In genomic region chr7:31084226-31084625, GRCh38 we compare ENCODE assay signal across 15 cellular contexts. TPM values are rescaled to one million over a fixed set of nuclear protein-coding genes. Genes with fewer than 3 reads are reported as not detected.
A peak's percentile ranks its signal among the peaks of the same experiment; 100 is the strongest.
DNase-seq lines count a peak whose midpoint lies in the region; ATAC-seq, FAIRE-seq and TF ChIP-seq lines count a peak whose summit lies in the region.
"Had no signal": no experiment of that assay in that cellular context is flagged by ENCODE, and none has a peak within 500 bp of the region (broad histone marks: within the 10 kb centered on the region; RNA-seq: fewer than 3 reads in every experiment).

No MANE protein-coding gene starts in this region.

- no peaks in the 10 kb centered on the region for H3K4me1 ChIP-seq in kidney (ENCODE audit: control insufficient read depth in 1 of 2, insufficient read depth in 1 of 2, low read depth in 1 of 2, low read length in 2 of 2)
- no peaks in the 10 kb centered on the region for H3K4me1 ChIP-seq in upper lobe of right lung
- H3K4me1 ChIP-seq in breast epithelium = no peaks in the 10 kb centered on the region
- H3K4me1 ChIP-seq in suprapubic skin = peaks cover 8% of the 10 kb centered on the region

- H3K9ac ChIP-seq in kidney (ENCODE audit: low read length in 2 of 2) = no peak overlapping the region
- H3K9ac ChIP-seq: BLaER1 had no signal

- H3K27ac ChIP-seq in kidney (ENCODE audit: low read depth in 2 of 2, low read length in 2 of 2) (no peak overlapping the region), upper lobe of right lung (no peak overlapping the region), breast epithelium (no peak overlapping the region), suprapubic skin (no peak overlapping the region)
- H3K27ac ChIP-seq: BLaER1 had no signal

- H3K4me3 ChIP-seq in kidney (ENCODE audit: low read length in 2 of 2) = no peak overlapping the region
- no peak overlapping the region for H3K4me3 ChIP-seq in upper lobe of right lung
- no peak overlapping the region for H3K4me3 ChIP-seq in breast epithelium
- H3K4me3 ChIP-seq in suprapubic skin = no peak overlapping the region
- H3K4me3 ChIP-seq: BLaER1 had no signal

- ATAC-seq in upper lobe of right lung (no peak), T-helper 17 cell (no peak)

- no peaks in the 10 kb centered on the region for H3K27me3 ChIP-seq in upper lobe of right lung
- H3K27me3 ChIP-seq in breast epithelium = no peaks in the 10 kb centered on the region
- peaks cover 3% of the 10 kb centered on the region for H3K27me3 ChIP-seq in suprapubic skin
- H3K27me3 ChIP-seq: BLaER1 had no signal

- no peaks in the 10 kb centered on the region for H3K36me3 Mint-ChIP-seq in T-helper 17 cell (ENCODE audit: low read depth)
- H3K36me3 Mint-ChIP-seq: CD8-positive, alpha-beta memory T cell; IgD-negative memory B cell had no signal

- peaks cover 48% of the 10 kb centered on the region for H3K27me3 Mint-ChIP-seq in T-helper 17 cell

- DNase-seq in COR-L47 (lab: John Stamatoyannopoulos, UW) (peak; percentile 15), cerebellar cortex (ENCODE audit: low spot score) (peak; percentile 82), kidney (peak; percentile 0), upper lobe of right lung (peak; percentile 36), breast epithelium (ENCODE audit: low spot score in 2 of 2) (no peak), suprapubic skin (ENCODE audit: low spot score in 2 of 2) (no peak), T-helper 17 cell (no peak)
- DNase-seq: 8988T; AML-193; CD8-positive, alpha-beta memory T cell; DMS53; GOT3; H9 had no signal

- no peak for FAIRE-seq in kidney (lab: Jason Lieb, UNC)

- WGBS in suprapubic skin = 100% methylated on average over 1 of the region's 1 CpG

- peaks cover 5% of the 10 kb centered on the region for H3K4me1 Mint-ChIP-seq in T-helper 17 cell
- H3K4me1 Mint-ChIP-seq: CD8-positive, alpha-beta memory T cell; IgD-negative memory B cell had no signal

- H3K36me3 ChIP-seq in kidney (ENCODE audit: control insufficient read depth in 1 of 2, insufficient read depth in 2 of 2, low read length in 2 of 2) (no peaks in the 10 kb centered on the region), upper lobe of right lung (no peaks in the 10 kb centered on the region), breast epithelium (no peaks in the 10 kb centered on the region), suprapubic skin (no peaks in the 10 kb centered on the region)
- H3K36me3 ChIP-seq: BLaER1 had no signal

- no peak for TF ChIP-seq POLR2A in breast epithelium (IDR thresholded peaks at IDR 0.05)
- TF ChIP-seq POLR2A in suprapubic skin (IDR thresholded peaks at IDR 0.05) = no peak

- TF ChIP-seq EP300 in suprapubic skin (IDR thresholded peaks at IDR 0.05) = no peak

- H3K9me3 ChIP-seq in kidney (ENCODE audit: control insufficient read depth in 1 of 2, low read length in 2 of 2) = no peaks in the 10 kb centered on the region
- H3K9me3 ChIP-seq in upper lobe of right lung = no peaks in the 10 kb centered on the region
- no peaks in the 10 kb centered on the region for H3K9me3 ChIP-seq in breast epithelium
- no peaks in the 10 kb centered on the region for H3K9me3 ChIP-seq in suprapubic skin
- no peaks in the 10 kb centered on the region for H3K9me3 ChIP-seq in T-helper 17 cell (ENCODE audit: control insufficient read depth, low read length, poor library complexity, severe bottlenecking)
- H3K9me3 ChIP-seq: BLaER1 had no signal

- TF ChIP-seq CTCF in kidney (IDR thresholded peaks at IDR 0.05; ENCODE audit: borderline replicate concordance, extremely low read depth, insufficient read depth) = no peak
- TF ChIP-seq CTCF in upper lobe of right lung (IDR thresholded peaks at IDR 0.05) = no peak
- no peak for TF ChIP-seq CTCF in breast epithelium (IDR thresholded peaks at IDR 0.05)
- TF ChIP-seq CTCF in suprapubic skin (IDR thresholded peaks at IDR 0.05) = no peak

- no peak overlapping the region for H3K4me3 Mint-ChIP-seq in T-helper 17 cell
- H3K4me3 Mint-ChIP-seq: CD8-positive, alpha-beta memory T cell; H9; IgD-negative memory B cell had no signal

- H3K27ac Mint-ChIP-seq in T-helper 17 cell = no peak overlapping the region
- H3K27ac Mint-ChIP-seq: CD8-positive, alpha-beta memory T cell; IgD-negative memory B cell had no signal

- intact Hi-C loops in kidney (cut with DNase I) (no loop called here), upper lobe of right lung (cut with DNase I) (no loop called here), breast epithelium (cut with DNase I; ENCODE audit: low total_unique reads) (no loop called here)

RNA-seq across cellular contexts. Expression of gene ADCYAP1R1, which starts 32.1 kb away (rescaled TPM):
- total RNA-seq in kidney = not detected
- not detected for polyA plus RNA-seq in kidney (ENCODE audit: insufficient read depth, low read depth, low replicate concordance)
- 1.8 TPM for total RNA-seq in upper lobe of right lung
- total RNA-seq in breast epithelium = 10 to 100 TPM in 1 of 3 donors, 1 to 10 TPM in 2; 2.6 to 19.7 (median 4.1) TPM
- 1 to 10 TPM in 2 of 4 donors, under 1 TPM in 2; 0.64 to 6.7 (median 1.1) TPM for total RNA-seq in suprapubic skin
- total RNA-seq in T-helper 17 cell = not detected
- total RNA-seq: CD8-positive, alpha-beta memory T cell had no signal
- polyA plus RNA-seq: CD8-positive, alpha-beta memory T cell; IgD-negative memory B cell had no signal

Comparison
In these comparisons a context has a peak if more than half of its experiments do, and no peak if none do; other contexts are left out.
1. DNase-seq: peak in COR-L47 (single experiment), cerebellar cortex (single experiment), kidney (single experiment) and upper lobe of right lung (single experiment); none in breast epithelium (0 of 2), suprapubic skin (0 of 2) and T-helper 17 cell (0 of 3).